11 cellular contexts compared by ENCODE assay signal in the genomic region with DNA sequence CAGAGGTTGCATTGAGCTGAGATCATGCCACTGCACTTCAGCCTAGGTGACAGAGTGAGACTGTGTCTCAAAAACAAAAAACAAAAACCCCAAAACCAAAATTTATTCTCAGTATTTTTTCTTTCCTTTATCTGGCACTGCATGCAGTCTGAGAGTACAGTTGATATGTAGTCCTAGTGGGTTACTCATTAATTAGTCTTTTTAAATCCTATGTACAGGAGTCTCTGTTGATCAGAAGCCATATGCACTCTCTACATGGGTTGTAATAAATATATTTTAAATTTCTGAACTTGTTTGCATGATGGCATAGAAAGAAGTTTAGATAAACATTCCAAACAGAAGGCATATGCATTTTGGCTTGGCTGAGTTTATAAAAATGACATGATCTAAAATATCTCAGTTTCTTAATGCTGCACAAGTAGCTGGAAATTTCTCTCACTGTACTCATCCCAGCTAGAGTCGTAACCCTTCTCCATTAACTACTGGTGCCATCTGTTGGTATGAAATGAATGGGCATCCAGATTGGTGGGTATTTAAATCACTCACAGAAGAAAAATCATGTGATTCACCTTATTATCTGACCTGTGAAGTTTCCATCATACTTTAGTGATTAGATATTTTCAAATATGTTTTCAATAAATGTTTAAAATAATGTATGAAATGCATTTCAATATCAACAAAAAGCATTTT.
DNase-seq lines count a peak whose midpoint lies in the region; ATAC-seq and TF ChIP-seq lines count a peak whose summit lies in the region.
"Had no signal": no experiment of that assay in that cellular context is flagged by ENCODE, and none has a peak within 500 bp of the region (broad histone marks: within the 10 kb centered on the region; RNA-seq: fewer than 3 reads in every experiment).

No MANE protein-coding gene starts in this region.

- H3K36me3 Mint-ChIP-seq in Caco-2 (ENCODE audit: insufficient read depth, unreplicated experiment) (no peaks in the 10 kb centered on the region), natural killer cell (peaks cover 12% of the 10 kb centered on the region)
- H3K36me3 Mint-ChIP-seq in stimulated activated memory B cell treated with anti-CD40 and anti-IgM and Interleukin-4, amounts not matched to agents 10 μg/mL and 1 μg/mL and 100 μg/mL, for 72 hours, result no peaks in the 10 kb centered on the region
- H3K36me3 Mint-ChIP-seq in activated naive CD4-positive, alpha-beta T cell treated with anti-CD3 and anti-CD28 coated beads, Interleukin-2, amount 10 ng/mL, durations not matched to agents 7 days and 5 days, result no peaks in the 10 kb centered on the region

- no peaks in the 10 kb centered on the region for H3K9me2 ChIP-seq in Loucy (replicated peaks; ENCODE audit: low read depth, low read length)

- intact Hi-C loops in Caco-2 (cut with micrococcal nuclease; ENCODE audit: unreplicated experiment) (loop anchor here (1.0 to 5.0 kb wide), 4 partner anchors 100 to 352 kb away; no protein-coding TSS in a partner anchor), right lobe of liver (cut with DNase I) (no loop called here), natural killer cell (cut with micrococcal nuclease) (no loop called here)

- H3K27ac Mint-ChIP-seq in Caco-2 (ENCODE audit: unreplicated experiment) (no peak overlapping the region), natural killer cell (no peak overlapping the region)
- H3K27ac Mint-ChIP-seq in stimulated activated memory B cell treated with anti-CD40 and anti-IgM and Interleukin-4, amounts not matched to agents 10 μg/mL and 1 μg/mL and 100 μg/mL, for 72 hours, result no peak overlapping the region
- no peak overlapping the region for H3K27ac Mint-ChIP-seq in activated naive CD4-positive, alpha-beta T cell treated with anti-CD3 and anti-CD28 coated beads, Interleukin-2, amount 10 ng/mL, durations not matched to agents 7 days and 5 days

- no peak overlapping the region; the same call in 1 of the 2 replicates for H2AFZ ChIP-seq in Loucy (ENCODE audit: low read length)

- H4K20me1 ChIP-seq in Loucy (ENCODE audit: insufficient read depth, low read length, poor library complexity, severe bottlenecking), result no peaks in the 10 kb centered on the region

- DNase-seq in Caco-2 (peak in 1 of 2 experiments; percentile 44), right lobe of liver (no peak), natural killer cell (no peak)
- DNase-seq in activated naive CD4-positive, alpha-beta T cell treated with anti-CD3 and anti-CD28 coated beads, Interleukin-2, amount 10 ng/mL, durations not matched to agents 7 days and 5 days, result no peak
- DNase-seq: occipital lobe had no signal

- POLR2A ChIA-PET in Caco-2 (lab: Charles Lee), result no interaction called here

- no peaks in the 10 kb centered on the region for H3F3A ChIP-seq in Loucy (ENCODE audit: low read depth)

- H3K27ac ChIP-seq in VCaP (no peak overlapping the region), right lobe of liver (no peak overlapping the region)
- H3K27ac ChIP-seq: breast epithelium, KMS-11 had no signal

- no peaks in the 10 kb centered on the region for H3K36me3 ChIP-seq in Caco-2 (ENCODE audit: control insufficient read depth, insufficient read depth, low read length)
- no peaks in the 10 kb centered on the region for H3K36me3 ChIP-seq in Loucy (ENCODE audit: insufficient read depth, low read length)
- no peaks in the 10 kb centered on the region for H3K36me3 ChIP-seq in right lobe of liver
- H3K36me3 ChIP-seq: breast epithelium had no signal

- H3K4me1 ChIP-seq in Caco-2, result peaks cover 4% of the 10 kb centered on the region
- no peaks in the 10 kb centered on the region for H3K4me1 ChIP-seq in Loucy (ENCODE audit: insufficient read depth, low read length, poor library complexity, severe bottlenecking)
- H3K4me1 ChIP-seq in right lobe of liver, result no peaks in the 10 kb centered on the region
- H3K4me1 ChIP-seq: breast epithelium had no signal

- TF ChIP-seq CTCF in Caco-2 (IDR thresholded peaks at IDR 0.05; ENCODE audit: insufficient read depth in 1 of 2, low read depth in 1 of 2, low read length in 1 of 2, severe bottlenecking in 1 of 2, unreplicated experiment in 1 of 2) (peak; percentile 22 to 42), Loucy (conservative IDR thresholded peaks at IDR 0.05; ENCODE audit: low read length) (peak; percentile 66), VCaP (conservative IDR thresholded peaks at IDR 0.05) (peak; percentile 86), right lobe of liver (IDR thresholded peaks at IDR 0.05) (peak in 2 of 4 donors; percentile 15 to 26), natural killer cell (IDR thresholded peaks at IDR 0.05) (no peak)

- no peak overlapping the region for H3K9ac ChIP-seq in Loucy (ENCODE audit: low read depth, low read length, poor library complexity, severe bottlenecking)
- H3K9ac ChIP-seq: KMS-11 had no signal

- CTCF ChIA-PET in Caco-2 (lab: Charles Lee), result interaction anchor here (1.0 kb wide), 1 partner anchor 22 kb away, joined by 4 read pairs; no protein-coding TSS in a partner anchor
- CTCF ChIA-PET in activated naive CD4-positive, alpha-beta T cell treated with anti-CD3 and anti-CD28 coated beads, Interleukin-2, amount 10 ng/mL, durations not matched to agents 7 days and 5 days (lab: Charles Lee), result interaction anchor here (0.9 kb wide), 1 partner anchor 24 kb away, joined by 3 read pairs; no protein-coding TSS in a partner anchor

- H3K4me3 Mint-ChIP-seq in Caco-2 (ENCODE audit: unreplicated experiment) (no peak overlapping the region), natural killer cell (no peak overlapping the region)
- no peak overlapping the region for H3K4me3 Mint-ChIP-seq in stimulated activated memory B cell treated with anti-CD40 and anti-IgM and Interleukin-4, amounts not matched to agents 10 μg/mL and 1 μg/mL and 100 μg/mL, for 72 hours
- H3K4me3 Mint-ChIP-seq in activated naive CD4-positive, alpha-beta T cell treated with anti-CD3 and anti-CD28 coated beads, Interleukin-2, amount 10 ng/mL, durations not matched to agents 7 days and 5 days, result no peak overlapping the region

- ATAC-seq in right lobe of liver (peak in 3 of 4 donors; percentile 19 to 41 (median 26)), natural killer cell (no peak), HG03432 (IDR thresholded peaks at IDR 0.05; ENCODE audit: unreplicated experiment) (no peak)
- ATAC-seq in stimulated activated memory B cell treated with anti-CD40 and anti-IgM and Interleukin-4, amounts not matched to agents 10 μg/mL and 1 μg/mL and 100 μg/mL, for 72 hours, result no peak

- H3K4me3 ChIP-seq in Caco-2 (ENCODE audit: low read depth, low read length), result no peak overlapping the region
- no peak overlapping the region for H3K4me3 ChIP-seq in Loucy (ENCODE audit: low read length, poor library complexity, severe bottlenecking)
- H3K4me3 ChIP-seq in right lobe of liver, result no peak overlapping the region
- H3K4me3 ChIP-seq: breast epithelium had no signal

- H3K4me1 Mint-ChIP-seq in Caco-2 (ENCODE audit: low read depth, unreplicated experiment) (peaks cover 14% of the 10 kb centered on the region), natural killer cell (no peaks in the 10 kb centered on the region)
- no peaks in the 10 kb centered on the region for H3K4me1 Mint-ChIP-seq in stimulated activated memory B cell treated with anti-CD40 and anti-IgM and Interleukin-4, amounts not matched to agents 10 μg/mL and 1 μg/mL and 100 μg/mL, for 72 hours
- no peaks in the 10 kb centered on the region for H3K4me1 Mint-ChIP-seq in activated naive CD4-positive, alpha-beta T cell treated with anti-CD3 and anti-CD28 coated beads, Interleukin-2, amount 10 ng/mL, durations not matched to agents 7 days and 5 days

- H3K27me3 ChIP-seq in Caco-2 (replicated peaks; ENCODE audit: control insufficient read depth, insufficient read depth, low read length), result no peaks in the 10 kb centered on the region
- H3K27me3 ChIP-seq in Loucy (ENCODE audit: insufficient read depth, low read length, poor library complexity, severe bottlenecking), result no peaks in the 10 kb centered on the region
- no peaks in the 10 kb centered on the region for H3K27me3 ChIP-seq in right lobe of liver
- H3K27me3 ChIP-seq: breast epithelium had no signal

- H3K4me2 ChIP-seq in Loucy (ENCODE audit: low read depth, low read length, poor library complexity, severe bottlenecking), result no peak overlapping the region
- H3K4me2 ChIP-seq: KMS-11 had no signal

- no peaks in the 10 kb centered on the region for H3K79me2 ChIP-seq in Loucy (ENCODE audit: insufficient read depth, low read length)

- no peak for TF ChIP-seq POLR2A in right lobe of liver (IDR thresholded peaks at IDR 0.05)

- 21% methylated on average over 1 of the region's 1 CpG for WGBS in right lobe of liver (ENCODE audit: insufficient coverage, low coverage, low lambda C conversion rate, missing lambda C conversion rate)

- BruUV-seq in Caco-2 (replicated peaks; lab: Mats Ljungman, UMichigan), result no TSS peak

- H3K9me3 ChIP-seq in Caco-2 (no peaks in the 10 kb centered on the region), Loucy (ENCODE audit: insufficient read depth, low read depth, low read length) (no peaks in the 10 kb centered on the region; the same call in 1 of the 2 replicates), right lobe of liver (no peaks in the 10 kb centered on the region)
- H3K9me3 ChIP-seq: breast epithelium had no signal

- H3K9me3 Mint-ChIP-seq in Caco-2 (ENCODE audit: unreplicated experiment) (peaks cover 25% of the 10 kb centered on the region), natural killer cell (no peaks in the 10 kb centered on the region)
- peaks cover 5% of the 10 kb centered on the region for H3K9me3 Mint-ChIP-seq in stimulated activated memory B cell treated with anti-CD40 and anti-IgM and Interleukin-4, amounts not matched to agents 10 μg/mL and 1 μg/mL and 100 μg/mL, for 72 hours
- H3K9me3 Mint-ChIP-seq in activated naive CD4-positive, alpha-beta T cell treated with anti-CD3 and anti-CD28 coated beads, Interleukin-2, amount 10 ng/mL, durations not matched to agents 7 days and 5 days, result peaks cover 1% of the 10 kb centered on the region

- H3K27me3 Mint-ChIP-seq in Caco-2 (ENCODE audit: insufficient read depth, unreplicated experiment) (no peaks in the 10 kb centered on the region), natural killer cell (ENCODE audit: low read depth in 2 of 2) (peaks cover 0 to 4% of the 10 kb centered on the region in 2 donors)
- H3K27me3 Mint-ChIP-seq in stimulated activated memory B cell treated with anti-CD40 and anti-IgM and Interleukin-4, amounts not matched to agents 10 μg/mL and 1 μg/mL and 100 μg/mL, for 72 hours, result no peaks in the 10 kb centered on the region
- no peaks in the 10 kb centered on the region for H3K27me3 Mint-ChIP-seq in activated naive CD4-positive, alpha-beta T cell treated with anti-CD3 and anti-CD28 coated beads, Interleukin-2, amount 10 ng/mL, durations not matched to agents 7 days and 5 days

Comparison
In these comparisons a context has a peak if more than half of its experiments do, and no peak if none do; other contexts are left out.
1. ATAC-seq: peak in right lobe of liver (3 of 4); none in stimulated activated memory B cell treated with anti-CD40 and anti-IgM and Interleukin-4, amounts not matched to agents 10 μg/mL and 1 μg/mL and 100 μg/mL, for 72 hours (single experiment), natural killer cell (0 of 3) and HG03432 (single experiment).